Comparison of ENCODE assay signal across 7 cellular contexts in the genomic region with DNA sequence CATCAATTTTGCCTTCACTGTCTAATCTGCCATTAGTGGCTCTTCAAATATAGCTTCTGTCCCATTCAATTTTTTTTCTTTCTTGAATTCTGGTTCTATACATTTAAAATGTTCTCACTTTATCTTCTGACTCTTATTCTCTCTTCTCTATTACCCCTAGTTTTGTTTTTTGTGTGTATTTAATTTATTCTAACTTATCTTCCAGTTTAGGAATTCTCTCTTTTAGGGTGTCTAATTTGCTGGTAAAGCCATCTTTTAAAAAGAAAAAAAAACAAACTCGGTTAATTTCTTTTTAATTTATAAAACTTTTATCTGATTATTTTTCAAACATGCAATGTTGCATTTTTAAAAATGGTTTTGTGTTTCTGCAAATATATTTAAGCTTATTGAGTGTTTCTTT.
"Had no signal": no experiment of that assay in that cellular context is flagged by ENCODE, and none has a peak within 500 bp of the region (broad histone marks: within the 10 kb centered on the region; RNA-seq: fewer than 3 reads in every experiment).

No MANE protein-coding gene starts in this region.

- H3K4me2 ChIP-seq: GM23338 had no signal

- H3K4me3 ChIP-seq: GM23338 had no signal

- DNase-seq: H9, HCEC 1CT had no signal

- H2AFZ ChIP-seq: GM23338 had no signal

- ATAC-seq: GM23338, HepG2 had no signal

- FAIRE-seq: H1, H54, HepG2 had no signal

- H3K27ac ChIP-seq: HL-60 had no signal
